ENCODE assay signal across 18 cellular contexts in the genomic region with DNA sequence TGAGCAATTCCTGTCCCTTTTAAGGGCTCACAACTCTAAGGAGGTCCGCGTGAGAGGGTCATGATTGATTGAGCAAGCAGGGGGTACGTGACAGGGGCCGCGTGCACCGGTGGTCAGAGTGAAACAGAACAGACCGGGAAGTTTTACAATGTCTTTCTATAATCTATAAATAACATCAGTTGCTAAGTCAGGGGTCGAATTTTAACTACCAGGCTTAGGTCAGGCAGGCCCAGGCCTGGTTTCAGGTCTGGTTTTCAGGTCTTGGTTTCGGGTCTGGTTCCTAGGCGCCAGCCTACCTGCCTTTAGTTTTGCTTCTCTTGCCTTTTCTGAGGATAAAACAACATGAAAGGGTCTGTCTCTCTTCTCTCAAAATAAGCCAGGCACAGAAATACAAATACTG.
DNase-seq lines count a peak whose midpoint lies in the region; ATAC-seq and TF ChIP-seq lines count a peak whose summit lies in the region.
"Had no signal": no experiment of that assay in that cellular context is flagged by ENCODE, and none has a peak within 500 bp of the region (broad histone marks: within the 10 kb centered on the region; RNA-seq: fewer than 3 reads in every experiment).

No MANE protein-coding gene starts in this region.

- H3K27me3 Mint-ChIP-seq in neural progenitor cell (ENCODE audit: insufficient read depth, low read depth), result peaks cover 3% of the 10 kb centered on the region

- DNase-seq in neural progenitor cell (ENCODE audit: low spot score), result no peak
- DNase-seq in NCI-H1930 (lab: John Stamatoyannopoulos, UW), result no peak
- DNase-seq in cerebellar nuclear complex (lab: John Stamatoyannopoulos, UW), result no peak
- DNase-seq in NCI-H1417 (lab: John Stamatoyannopoulos, UW), result no peak
- no peak for DNase-seq in NCI-H1105 (lab: John Stamatoyannopoulos, UW)
- DNase-seq: activated effector memory CD4-positive, alpha-beta T cell treated with anti-CD3 and anti-CD28 coated beads, Interleukin-2, amount 50 U/mL, for 16 hours; CD8-positive, alpha-beta memory T cell; heart left ventricle; NCI-H2081 treated with DMSO at 0.1 percent for 48 hours; OCI-M1; testis had no signal

- no peak overlapping the region for H3K4me3 ChIP-seq in neural progenitor cell
- H3K4me3 ChIP-seq: breast epithelium, heart left ventricle, K562, testis had no signal

- no peak overlapping the region for H2AFZ ChIP-seq in neural progenitor cell (replicated peaks)

- H3K4me2 ChIP-seq in neural progenitor cell, result no peak overlapping the region

- H3K36me3 ChIP-seq in neural progenitor cell, result no peaks in the 10 kb centered on the region
- H3K36me3 ChIP-seq: breast epithelium, heart left ventricle had no signal

- peaks cover 9% of the 10 kb centered on the region for H3K4me1 ChIP-seq in neural progenitor cell
- H3K4me1 ChIP-seq: breast epithelium, heart left ventricle, testis had no signal

- peaks cover 8% of the 10 kb centered on the region for H3K4me1 Mint-ChIP-seq in neural progenitor cell
- H3K4me1 Mint-ChIP-seq: CD8-positive, alpha-beta memory T cell had no signal

- no peaks in the 10 kb centered on the region for H3K9me3 Mint-ChIP-seq in neural progenitor cell
- H3K9me3 Mint-ChIP-seq: CD8-positive, alpha-beta memory T cell had no signal

- no peaks in the 10 kb centered on the region for H3K79me2 ChIP-seq in neural progenitor cell (ENCODE audit: low read depth)

- TF ChIP-seq CTCF in neural progenitor cell (IDR thresholded peaks at IDR 0.05), result no peak

- no peak overlapping the region for H3K27ac ChIP-seq in neural progenitor cell
- H3K27ac ChIP-seq: breast epithelium, heart left ventricle, testis had no signal

- peak overlapping the region; percentile 39 for H3K27ac Mint-ChIP-seq in neural progenitor cell

- no peak overlapping the region for H3K4me3 Mint-ChIP-seq in neural progenitor cell
- H3K4me3 Mint-ChIP-seq: CD8-positive, alpha-beta memory T cell had no signal

- H3K9ac ChIP-seq in neural progenitor cell, result no peak overlapping the region

- H3K36me3 Mint-ChIP-seq in neural progenitor cell, result no peaks in the 10 kb centered on the region
- H3K36me3 Mint-ChIP-seq: CD8-positive, alpha-beta memory T cell had no signal

- ATAC-seq in GM19043 (IDR thresholded peaks at IDR 0.05; ENCODE audit: low read depth, unreplicated experiment), result peak; percentile 39
- ATAC-seq in GM21825 (IDR thresholded peaks at IDR 0.05; ENCODE audit: unreplicated experiment), result peak; percentile 69
- ATAC-seq in HG03135 (IDR thresholded peaks at IDR 0.05; ENCODE audit: unreplicated experiment), result peak; percentile 58
- ATAC-seq: HCT116, heart left ventricle, K562, left lobe of liver had no signal

- H3K27me3 ChIP-seq in neural progenitor cell, result no peaks in the 10 kb centered on the region
- H3K27me3 ChIP-seq: breast epithelium, testis had no signal

- no peaks in the 10 kb centered on the region for H3F3A ChIP-seq in neural progenitor cell (ENCODE audit: low read depth)

- H4K20me1 ChIP-seq in neural progenitor cell (ENCODE audit: low read depth), result no peaks in the 10 kb centered on the region

- no peaks in the 10 kb centered on the region for H3K9me3 ChIP-seq in neural progenitor cell (ENCODE audit: low read depth)
- H3K9me3 ChIP-seq: breast epithelium, heart left ventricle, testis had no signal
